Comparison of ENCODE assay signal across 1 cellular context in genomic region chr16:2155091-2156024, GRCh38.
TF ChIP-seq lines count a peak whose summit lies in the region.

TRAF7 (plus strand) TSS chr16:2155782; CDS start chr16:2163921, 8,139 bp downstream.

TF ChIP-seq in HepG2, 621 proteins besides CTCF, POLR2A, EP300 and RAD21 (continued from another document and continues in another):
- TF ChIP-seq AHDC1 (CRISPR knock-in tag; IDR thresholded peaks at IDR 0.05; ENCODE audit: borderline replicate concordance) (no peak), ZNF879 (CRISPR knock-in tag; IDR thresholded peaks at IDR 0.05) (0 out of 2 replicates have a peak, but pooled peaks have one; percentile 51), ZUFSP (CRISPR knock-in tag; IDR thresholded peaks at IDR 0.05; ENCODE audit: borderline replicate concordance) (no peak), NPAS2 (CRISPR knock-in tag; IDR thresholded peaks at IDR 0.05; ENCODE audit: borderline replicate concordance) (no peak), BCL3 (CRISPR knock-in tag; IDR thresholded peaks at IDR 0.05) (peak; percentile 65; the same call in 1 of the 2 replicates), SRSF9 (IDR thresholded peaks at IDR 0.05; ENCODE audit: borderline replicate concordance, insufficient read depth, low read depth, low read length, poor library complexity, severe bottlenecking) (no peak), ATF1 (CRISPR knock-in tag; IDR thresholded peaks at IDR 0.05) (peak; percentile 81; the same call in 1 of the 2 replicates), PBX3 (CRISPR knock-in tag; IDR thresholded peaks at IDR 0.05; ENCODE audit: borderline replicate concordance) (peak; percentile 39; the same call in 1 of the 2 replicates), ZNF331 (CRISPR knock-in tag; IDR thresholded peaks at IDR 0.05) (peak; percentile 41), ZNF720 (CRISPR knock-in tag; IDR thresholded peaks at IDR 0.05) (no peak; the same call in 1 of the 2 replicates), ZNF766 (CRISPR knock-in tag; IDR thresholded peaks at IDR 0.05; ENCODE audit: borderline replicate concordance) (peak; percentile 50; the same call in 1 of the 2 replicates), ERF (CRISPR knock-in tag; IDR thresholded peaks at IDR 0.05) (peak; percentile 97), SRF (IDR thresholded peaks at IDR 0.05; ENCODE audit: low read depth, low read length) (0 out of 2 replicates have a peak, but pooled peaks have one; percentile 9), ZNF496 (CRISPR knock-in tag; IDR thresholded peaks at IDR 0.05; ENCODE audit: insufficient replicate concordance) (no peak), ZNF605 (CRISPR knock-in tag; IDR thresholded peaks at IDR 0.05) (peak; percentile 86; the same call in 1 of the 2 replicates), ELF1 (CRISPR knock-in tag; IDR thresholded peaks at IDR 0.05) (peak; percentile 95), ZNF10 (CRISPR knock-in tag; IDR thresholded peaks at IDR 0.05; ENCODE audit: borderline replicate concordance, low read depth) (no peak), ZNF282 (IDR thresholded peaks at IDR 0.05; ENCODE audit: partially characterized antibody) (no peak), HNRNPH1 (optimal IDR thresholded peaks at IDR 0.05; ENCODE audit: low read depth, low read length) (peak; percentile 98), ZNF234 (CRISPR knock-in tag; conservative IDR thresholded peaks at IDR 0.05) (no peak), SAP130 (CRISPR knock-in tag; IDR thresholded peaks at IDR 0.05; ENCODE audit: low read depth) (peak; percentile 94), NFE2 (CRISPR knock-in tag; IDR thresholded peaks at IDR 0.05) (no peak), STAT5B (CRISPR knock-in tag; IDR thresholded peaks at IDR 0.05) (0 out of 2 replicates have a peak, but pooled peaks have one; percentile 45), RBM22 (optimal IDR thresholded peaks at IDR 0.05; ENCODE audit: low read length) (peak; percentile 92), ZEB1 (IDR thresholded peaks at IDR 0.05; ENCODE audit: insufficient replicate concordance, low read depth) (no peak), RERE (CRISPR knock-in tag; IDR thresholded peaks at IDR 0.05; ENCODE audit: low read depth) (peak; percentile 37; the same call in 1 of the 2 replicates), PAX8 (CRISPR knock-in tag; IDR thresholded peaks at IDR 0.05; ENCODE audit: borderline replicate concordance) (no peak), FLYWCH1 (CRISPR knock-in tag; IDR thresholded peaks at IDR 0.05) (no peak)
- TF ChIP-seq, protein P1, sequence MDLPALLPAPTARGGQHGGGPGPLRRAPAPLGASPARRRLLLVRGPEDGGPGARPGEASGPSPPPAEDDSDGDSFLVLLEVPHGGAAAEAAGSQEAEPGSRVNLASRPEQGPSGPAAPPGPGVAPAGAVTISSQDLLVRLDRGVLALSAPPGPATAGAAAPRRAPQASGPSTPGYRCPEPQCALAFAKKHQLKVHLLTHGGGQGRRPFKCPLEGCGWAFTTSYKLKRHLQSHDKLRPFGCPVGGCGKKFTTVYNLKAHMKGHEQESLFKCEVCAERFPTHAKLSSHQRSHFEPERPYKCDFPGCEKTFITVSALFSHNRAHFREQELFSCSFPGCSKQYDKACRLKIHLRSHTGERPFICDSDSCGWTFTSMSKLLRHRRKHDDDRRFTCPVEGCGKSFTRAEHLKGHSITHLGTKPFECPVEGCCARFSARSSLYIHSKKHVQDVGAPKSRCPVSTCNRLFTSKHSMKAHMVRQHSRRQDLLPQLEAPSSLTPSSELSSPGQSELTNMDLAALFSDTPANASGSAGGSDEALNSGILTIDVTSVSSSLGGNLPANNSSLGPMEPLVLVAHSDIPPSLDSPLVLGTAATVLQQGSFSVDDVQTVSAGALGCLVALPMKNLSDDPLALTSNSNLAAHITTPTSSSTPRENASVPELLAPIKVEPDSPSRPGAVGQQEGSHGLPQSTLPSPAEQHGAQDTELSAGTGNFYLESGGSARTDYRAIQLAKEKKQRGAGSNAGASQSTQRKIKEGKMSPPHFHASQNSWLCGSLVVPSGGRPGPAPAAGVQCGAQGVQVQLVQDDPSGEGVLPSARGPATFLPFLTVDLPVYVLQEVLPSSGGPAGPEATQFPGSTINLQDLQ (CRISPR knock-in tag; IDR thresholded peaks at IDR 0.05): peak; percentile 85; the same call in 1 of the 2 replicates
- TF ChIP-seq, protein P2, sequence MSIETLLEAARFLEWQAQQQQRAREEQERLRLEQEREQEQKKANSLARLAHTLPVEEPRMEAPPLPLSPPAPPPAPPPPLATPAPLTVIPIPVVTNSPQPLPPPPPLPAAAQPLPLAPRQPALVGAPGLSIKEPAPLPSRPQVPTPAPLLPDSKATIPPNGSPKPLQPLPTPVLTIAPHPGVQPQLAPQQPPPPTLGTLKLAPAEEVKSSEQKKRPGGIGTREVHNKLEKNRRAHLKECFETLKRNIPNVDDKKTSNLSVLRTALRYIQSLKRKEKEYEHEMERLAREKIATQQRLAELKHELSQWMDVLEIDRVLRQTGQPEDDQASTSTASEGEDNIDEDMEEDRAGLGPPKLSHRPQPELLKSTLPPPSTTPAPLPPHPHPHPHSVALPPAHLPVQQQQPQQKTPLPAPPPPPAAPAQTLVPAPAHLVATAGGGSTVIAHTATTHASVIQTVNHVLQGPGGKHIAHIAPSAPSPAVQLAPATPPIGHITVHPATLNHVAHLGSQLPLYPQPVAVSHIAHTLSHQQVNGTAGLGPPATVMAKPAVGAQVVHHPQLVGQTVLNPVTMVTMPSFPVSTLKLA (IDR thresholded peaks at IDR 0.05): peak; percentile 26; the same call in 1 of the 2 replicates
- TF ChIP-seq, protein P3, sequence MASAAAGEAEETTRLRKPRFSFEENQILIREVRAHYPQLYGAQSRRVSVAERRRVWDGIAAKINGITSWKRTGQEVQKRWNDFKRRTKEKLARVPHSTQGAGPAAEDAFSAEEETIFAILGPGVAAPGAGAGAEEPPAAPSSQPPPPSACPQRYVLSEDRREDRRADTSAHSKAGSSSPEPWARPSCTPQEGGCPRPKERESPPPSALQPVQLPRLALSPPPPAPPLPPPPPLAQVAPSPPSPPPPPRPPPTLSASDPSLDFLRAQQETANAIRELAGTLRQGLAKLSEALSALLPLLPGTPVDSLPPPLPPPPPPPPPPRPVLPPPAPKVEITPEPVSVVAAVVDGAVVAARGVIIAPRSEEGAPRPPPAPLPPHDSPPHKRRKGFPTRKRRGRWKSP (CRISPR knock-in tag; IDR thresholded peaks at IDR 0.05): peak; percentile 80
- TF ChIP-seq, protein P4, sequence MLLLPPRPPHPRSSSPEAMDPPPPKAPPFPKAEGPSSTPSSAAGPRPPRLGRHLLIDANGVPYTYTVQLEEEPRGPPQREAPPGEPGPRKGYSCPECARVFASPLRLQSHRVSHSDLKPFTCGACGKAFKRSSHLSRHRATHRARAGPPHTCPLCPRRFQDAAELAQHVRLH (CRISPR knock-in tag; IDR thresholded peaks at IDR 0.05; ENCODE audit: borderline replicate concordance, low read depth): peak; percentile 85
- TF ChIP-seq, protein P5, sequence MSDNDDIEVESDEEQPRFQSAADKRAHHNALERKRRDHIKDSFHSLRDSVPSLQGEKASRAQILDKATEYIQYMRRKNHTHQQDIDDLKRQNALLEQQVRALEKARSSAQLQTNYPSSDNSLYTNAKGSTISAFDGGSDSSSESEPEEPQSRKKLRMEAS (IDR thresholded peaks at IDR 0.05): peak; percentile 97
